In the genomic region with DNA sequence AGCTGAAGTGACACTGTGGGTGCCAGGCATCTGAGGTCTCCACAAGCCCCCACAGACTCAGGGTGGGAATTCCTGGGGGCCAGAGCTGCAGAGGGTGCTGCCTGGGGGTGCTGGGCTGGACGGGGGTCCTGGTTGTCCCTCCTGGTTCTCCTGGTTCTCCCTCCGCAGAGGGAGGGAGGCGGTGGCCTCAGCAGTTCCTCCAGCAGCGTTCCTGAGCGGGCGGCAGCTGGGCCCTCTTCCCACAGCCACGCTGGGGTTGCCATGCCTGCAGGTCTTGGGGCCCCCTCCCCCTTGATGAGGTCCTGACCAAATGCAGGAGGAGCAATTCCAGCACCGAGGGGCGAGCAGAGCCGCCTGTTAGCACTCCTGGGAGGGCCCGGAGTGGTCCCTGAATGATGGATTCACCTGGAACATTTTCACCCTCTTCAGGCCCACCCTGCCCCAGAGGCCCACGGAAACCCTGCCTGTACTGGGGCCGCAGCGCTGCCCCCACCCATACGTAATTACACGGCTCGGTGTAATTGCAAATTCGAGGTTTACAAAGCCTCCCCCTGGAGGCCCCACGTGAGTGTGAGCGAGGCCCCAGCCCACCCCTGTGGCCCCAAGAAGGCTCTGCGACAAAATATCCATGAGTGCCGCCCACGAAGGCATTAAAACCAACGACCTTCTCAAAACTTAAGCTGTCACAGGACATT, we compare ENCODE assay signal across 9 cellular contexts. TPM values are rescaled to one million over a fixed set of nuclear protein-coding genes. Genes with fewer than 3 reads are reported as not detected.
DNase-seq lines count a peak whose midpoint lies in the region; ATAC-seq and TF ChIP-seq lines count a peak whose summit lies in the region.
"Had no signal": no experiment of that assay in that cellular context is flagged by ENCODE, and none has a peak within 500 bp of the region (broad histone marks: within the 10 kb centered on the region; RNA-seq: fewer than 3 reads in every experiment).

No MANE protein-coding gene starts in this region.

- 64% methylated on average over 24 of the region's 24 CpGs for WGBS in right cardiac atrium
- WGBS in suprapubic skin = 64% methylated on average over 15 of the region's 24 CpGs

- TF ChIP-seq EP300 in suprapubic skin (IDR thresholded peaks at IDR 0.05) = no peak

- no peaks in the 10 kb centered on the region for H3K27me3 ChIP-seq in right cardiac atrium (ENCODE audit: control insufficient read depth, insufficient read depth)
- no peaks in the 10 kb centered on the region for H3K27me3 ChIP-seq in suprapubic skin

- peak overlapping the region; percentile 95 for H3K27ac Mint-ChIP-seq in activated CD4-positive, alpha-beta T cell treated with anti-CD3 and anti-CD28 coated beads, Interleukin-2, amount 10 ng/mL, durations not matched to agents 7 days and 5 days
- H3K27ac Mint-ChIP-seq in chondrocyte (ENCODE audit: unreplicated experiment) = no peak overlapping the region

- H3K4me1 ChIP-seq in right cardiac atrium (ENCODE audit: control insufficient read depth, insufficient read depth, low read length) (peaks cover 8% of the 10 kb centered on the region), suprapubic skin (peaks cover 19% of the 10 kb centered on the region)

- H3K36me3 Mint-ChIP-seq in activated CD4-positive, alpha-beta T cell treated with anti-CD3 and anti-CD28 coated beads, Interleukin-2, amount 10 ng/mL, durations not matched to agents 7 days and 5 days (ENCODE audit: low read depth) = peaks cover 42% of the 10 kb centered on the region
- H3K36me3 Mint-ChIP-seq in chondrocyte (ENCODE audit: low read depth) = no peaks in the 10 kb centered on the region

- DNase-seq in activated CD4-positive, alpha-beta T cell treated with anti-CD3 and anti-CD28 coated beads, Interleukin-2, amount 10 ng/mL, durations not matched to agents 7 days and 5 days = no peak
- DNase-seq in activated CD4-positive, alpha-beta T cell treated with anti-CD3 and anti-CD28 coated beads for 4 hours = no peak
- peak; percentile 13 to 31 for DNase-seq in activated CD4-positive, alpha-beta T cell treated with anti-CD3 and anti-CD28 coated beads, Interleukin-2, amount 50 U/mL, for 48 hours
- DNase-seq in right cardiac atrium = peak in 2 of 3 donors; percentile 63 to 69
- DNase-seq in suprapubic skin (ENCODE audit: low spot score in 2 of 2) = peak in 1 of 2 donors; percentile 65
- DNase-seq in chondrocyte (ENCODE audit: low spot score) = no peak
- no peak for DNase-seq in cerebellum (ENCODE audit: low spot score)
- no peak for DNase-seq in NCI-H69 (lab: John Stamatoyannopoulos, UW)

- no peaks in the 10 kb centered on the region for H3K9me3 Mint-ChIP-seq in activated CD4-positive, alpha-beta T cell treated with anti-CD3 and anti-CD28 coated beads, Interleukin-2, amount 10 ng/mL, durations not matched to agents 7 days and 5 days
- no peaks in the 10 kb centered on the region for H3K9me3 Mint-ChIP-seq in chondrocyte (ENCODE audit: low read depth)

- no peak for TF ChIP-seq POLR2A in suprapubic skin (IDR thresholded peaks at IDR 0.05)

- intact Hi-C loops in right cardiac atrium (cut with DNase I) = loop anchor here in 2 of 4 donors (5.0 to 10.0 kb wide), 3 partner anchors 104 to 594 kb away; no protein-coding TSS in a partner anchor

- H3K36me3 ChIP-seq in suprapubic skin = no peaks in the 10 kb centered on the region

- peaks cover 58% of the 10 kb centered on the region for H3K4me1 Mint-ChIP-seq in activated CD4-positive, alpha-beta T cell treated with anti-CD3 and anti-CD28 coated beads, Interleukin-2, amount 10 ng/mL, durations not matched to agents 7 days and 5 days
- H3K4me1 Mint-ChIP-seq in chondrocyte (ENCODE audit: low read depth) = peaks cover 7% of the 10 kb centered on the region

- H3K27me3 Mint-ChIP-seq in activated CD4-positive, alpha-beta T cell treated with anti-CD3 and anti-CD28 coated beads, Interleukin-2, amount 10 ng/mL, durations not matched to agents 7 days and 5 days = no peaks in the 10 kb centered on the region
- peaks cover 6% of the 10 kb centered on the region for H3K27me3 Mint-ChIP-seq in chondrocyte (ENCODE audit: low read depth)

- peak overlapping the region; percentile 96 for H3K4me3 Mint-ChIP-seq in activated CD4-positive, alpha-beta T cell treated with anti-CD3 and anti-CD28 coated beads, Interleukin-2, amount 10 ng/mL, durations not matched to agents 7 days and 5 days
- no peak overlapping the region for H3K4me3 Mint-ChIP-seq in chondrocyte (ENCODE audit: unreplicated experiment)

- H3K27ac ChIP-seq in right cardiac atrium (ENCODE audit: low read length) = no peak overlapping the region
- no peak overlapping the region for H3K27ac ChIP-seq in suprapubic skin

- CTCF ChIA-PET in activated CD4-positive, alpha-beta T cell treated with anti-CD3 and anti-CD28 coated beads, Interleukin-2, amount 10 ng/mL, durations not matched to agents 7 days and 5 days (lab: Charles Lee) = interaction anchor here (0.9 to 3.0 kb wide), 6 partner anchors 31 to 150 kb away, joined by 3 to 37 read pairs (median 4); no protein-coding TSS in a partner anchor

- H3K9me3 ChIP-seq in right cardiac atrium (ENCODE audit: control insufficient read depth, low read length) (no peaks in the 10 kb centered on the region), suprapubic skin (no peaks in the 10 kb centered on the region)

- POLR2A ChIA-PET in activated CD4-positive, alpha-beta T cell treated with anti-CD3 and anti-CD28 coated beads, Interleukin-2, amount 10 ng/mL, durations not matched to agents 7 days and 5 days (lab: Charles Lee) = no interaction called here

- H3K4me3 ChIP-seq in right cardiac atrium (ENCODE audit: low read length) (no peak overlapping the region), suprapubic skin (peak overlapping the region; percentile 10)

- no peak for ATAC-seq in right cardiac atrium

- TF ChIP-seq CTCF in suprapubic skin (IDR thresholded peaks at IDR 0.05) = no peak
- no peak for TF ChIP-seq CTCF in chondrocyte (IDR thresholded peaks at IDR 0.05)

RNA-seq across cellular contexts. Expression of gene C11orf21, which starts 0.6 kb away (rescaled TPM):
- 10 to 100 TPM; 66.4 to 81.0 TPM for total RNA-seq in activated CD4-positive, alpha-beta T cell treated with anti-CD3 and anti-CD28 coated beads, Interleukin-2, amount 10 ng/mL, durations not matched to agents 7 days and 5 days
- total RNA-seq in right cardiac atrium (10 to 100 TPM in 3 of 4 donors, 1 to 10 TPM in 1; 3.9 to 24.2 (median 15.3) TPM), suprapubic skin (1 to 10 TPM in 2 of 4 donors, not detected in 2; 1.2 to 2.5 TPM), chondrocyte (not detected in 3 replicates), cerebellum (0.27 TPM)
- polyA plus RNA-seq in right cardiac atrium = 13.4 TPM
- total RNA-seq: dermis microvascular lymphatic vessel endothelial cell had no signal

RNA-seq across cellular contexts. Expression of gene TSPAN32, which starts 0.7 kb away (rescaled TPM):
- 10 to 100 TPM; 77.6 to 98.9 TPM for total RNA-seq in activated CD4-positive, alpha-beta T cell treated with anti-CD3 and anti-CD28 coated beads, Interleukin-2, amount 10 ng/mL, durations not matched to agents 7 days and 5 days
- 10 to 100 TPM; 11.4 to 24.0 (median 14.3) TPM for total RNA-seq in right cardiac atrium
- 11.5 TPM for polyA plus RNA-seq in right cardiac atrium
- total RNA-seq in suprapubic skin = 1 to 10 TPM in 1 of 4 donors, under 1 TPM in 1, not detected in 2; 0.26 to 4.3 TPM
- not detected in 3 replicates for total RNA-seq in chondrocyte
- 0.27 TPM for total RNA-seq in cerebellum
- total RNA-seq: dermis microvascular lymphatic vessel endothelial cell had no signal

RNA-seq across cellular contexts. Expression of gene ASCL2, which starts 30.7 kb away (rescaled TPM):
- under 1 TPM; 0.31 to 0.40 TPM for total RNA-seq in activated CD4-positive, alpha-beta T cell treated with anti-CD3 and anti-CD28 coated beads, Interleukin-2, amount 10 ng/mL, durations not matched to agents 7 days and 5 days
- total RNA-seq in right cardiac atrium (under 1 TPM in 3 of 4 donors, not detected in 1; 0.23 to 0.51 (median 0.35) TPM), suprapubic skin (10 to 100 TPM; 11.4 to 18.0 (median 15.9) TPM), chondrocyte (not detected in 3 replicates), cerebellum (1.7 TPM)
- 0.20 TPM for polyA plus RNA-seq in right cardiac atrium
- total RNA-seq: dermis microvascular lymphatic vessel endothelial cell had no signal

Comparison
In these comparisons a context has a peak if more than half of its experiments do, and no peak if none do; other contexts are left out.
1. DNase-seq: peak in activated CD4-positive, alpha-beta T cell treated with anti-CD3 and anti-CD28 coated beads, Interleukin-2, amount 50 U/mL, for 48 hours (2 of 2) and right cardiac atrium (2 of 3); none in activated CD4-positive, alpha-beta T cell treated with anti-CD3 and anti-CD28 coated beads, Interleukin-2, amount 10 ng/mL, durations not matched to agents 7 days and 5 days (single experiment), activated CD4-positive, alpha-beta T cell treated with anti-CD3 and anti-CD28 coated beads for 4 hours (0 of 2), chondrocyte (single experiment), cerebellum (single experiment) and NCI-H69 (single experiment).